8 cellular contexts compared by ENCODE assay signal in genomic region chr10:110221721-110222261, GRCh38. TPM values are rescaled to one million over a fixed set of nuclear protein-coding genes. Genes with fewer than 3 reads are reported as not detected.
DNase-seq lines count a peak whose midpoint lies in the region; ATAC-seq and TF ChIP-seq lines count a peak whose summit lies in the region.

No MANE protein-coding gene starts in this region.

- H3K4me3 ChIP-seq in CD4-positive, CD25-positive, alpha-beta regulatory T cell (ENCODE audit: low read depth, low read length), result peak overlapping the region; percentile 12
- H3K4me3 ChIP-seq in tibial artery, result peak overlapping the region; percentile 43 to 54

- peak overlapping the region; percentile 44 to 86 (median 68) for H3K4me3 Mint-ChIP-seq in CD4-positive, CD25-positive, alpha-beta regulatory T cell

- DNase-seq in CD4-positive, CD25-positive, alpha-beta regulatory T cell, result peak; percentile 67 to 81 (median 69)
- DNase-seq in SHP77 (lab: John Stamatoyannopoulos, UW) (peak; percentile 61 to 79), foreskin keratinocyte (peak; percentile 79 to 86), non-pigmented ciliary epithelial cell (ENCODE audit: low read depth) (peak; percentile 88), tibial artery (peak; percentile 89 to 95)
- peak; percentile 53 for DNase-seq in activated gamma-delta T cell treated with anti-CD3 and anti-CD28 coated beads, Interleukin-2, amount 50 U/mL, for 16 hours (ENCODE audit: low read depth)

- ATAC-seq in CD4-positive, CD25-positive, alpha-beta regulatory T cell (ENCODE audit: low read depth in 2 of 2), result peak; percentile 53 to 54
- ATAC-seq in GM19438 (IDR thresholded peaks at IDR 0.05; ENCODE audit: low read depth, unreplicated experiment) (peak; percentile 38), HG03565 (IDR thresholded peaks at IDR 0.05; ENCODE audit: unreplicated experiment) (peak; percentile 46), foreskin keratinocyte (peak; percentile 82)

- no peaks in the 10 kb centered on the region for H3K36me3 ChIP-seq in CD4-positive, CD25-positive, alpha-beta regulatory T cell (ENCODE audit: control insufficient read depth, insufficient read depth, low read length)
- H3K36me3 ChIP-seq in tibial artery, result no peaks in the 10 kb centered on the region

- peak overlapping the region; percentile 56 for H3K27ac ChIP-seq in CD4-positive, CD25-positive, alpha-beta regulatory T cell (ENCODE audit: insufficient read depth, low read length, poor library complexity, severe bottlenecking)
- H3K27ac ChIP-seq in foreskin keratinocyte, result peak overlapping the region; percentile 11
- peak overlapping the region; percentile 92 to 99 for H3K27ac ChIP-seq in tibial artery

- peak overlapping the region; percentile 67 to 97 (median 94) for H3K27ac Mint-ChIP-seq in CD4-positive, CD25-positive, alpha-beta regulatory T cell

- H3K4me1 ChIP-seq in CD4-positive, CD25-positive, alpha-beta regulatory T cell (ENCODE audit: control insufficient read depth, insufficient read depth, low read length, poor library complexity, severe bottlenecking), result peaks cover 23% of the 10 kb centered on the region
- H3K4me1 ChIP-seq in foreskin keratinocyte, result no peaks in the 10 kb centered on the region
- H3K4me1 ChIP-seq in tibial artery, result peaks cover 0 to 52% (median 42%) of the 10 kb centered on the region in 4 donors

- peaks cover 0 to 1% (median 0%) of the 10 kb centered on the region in 7 donors for H3K9me3 Mint-ChIP-seq in CD4-positive, CD25-positive, alpha-beta regulatory T cell

- H3K27me3 ChIP-seq in CD4-positive, CD25-positive, alpha-beta regulatory T cell (ENCODE audit: control insufficient read depth, insufficient read depth, low read length), result no peaks in the 10 kb centered on the region
- H3K27me3 ChIP-seq in foreskin keratinocyte (no peaks in the 10 kb centered on the region), tibial artery (no peaks in the 10 kb centered on the region)

- no peaks in the 10 kb centered on the region for H3K9me3 ChIP-seq in CD4-positive, CD25-positive, alpha-beta regulatory T cell (ENCODE audit: control insufficient read depth in 2 of 2, low read length in 2 of 2)
- H3K9me3 ChIP-seq in tibial artery, result no peaks in the 10 kb centered on the region

- TF ChIP-seq CTCF in foreskin keratinocyte (conservative IDR thresholded peaks at IDR 0.05) (peak; percentile 48), tibial artery (IDR thresholded peaks at IDR 0.05) (peak; percentile 9 to 30)

- intact Hi-C loops in tibial artery (cut with DNase I; ENCODE audit: low total_unique reads), result no loop called here

- H3K4me1 Mint-ChIP-seq in CD4-positive, CD25-positive, alpha-beta regulatory T cell, result peaks cover 0 to 48% (median 29%) of the 10 kb centered on the region in 4 donors

- H3K27me3 Mint-ChIP-seq in CD4-positive, CD25-positive, alpha-beta regulatory T cell, result peaks cover 4% of the 10 kb centered on the region

- no peaks in the 10 kb centered on the region for H3K36me3 Mint-ChIP-seq in CD4-positive, CD25-positive, alpha-beta regulatory T cell

RNA-seq across cellular contexts. Expression of gene MXI1, which starts 14.4 kb away (rescaled TPM):
- 48.1 TPM for total RNA-seq in CD4-positive, CD25-positive, alpha-beta regulatory T cell
- 10 to 100 TPM; 34.2 to 56.8 (median 40.2) TPM for polyA plus RNA-seq in CD4-positive, CD25-positive, alpha-beta regulatory T cell
- total RNA-seq in foreskin keratinocyte, result 6.8 and 8.4 TPM in 2 replicates
- 3.6 and 4.0 TPM in 2 replicates for polyA plus RNA-seq in foreskin keratinocyte

Comparison
In these comparisons a context has a peak if more than half of its experiments do, and no peak if none do; other contexts are left out.
1. Peak in every context shown above with its lines: DNase-seq, ATAC-seq, H3K4me3 ChIP-seq and H3K27ac ChIP-seq.
2. H3K27ac ChIP-seq: peak in every context shown above with its lines; median percentile 96 in tibial artery; 56 in CD4-positive, CD25-positive, alpha-beta regulatory T cell; 11 in foreskin keratinocyte.